13 cellular contexts compared by ENCODE assay signal in the genomic region with DNA sequence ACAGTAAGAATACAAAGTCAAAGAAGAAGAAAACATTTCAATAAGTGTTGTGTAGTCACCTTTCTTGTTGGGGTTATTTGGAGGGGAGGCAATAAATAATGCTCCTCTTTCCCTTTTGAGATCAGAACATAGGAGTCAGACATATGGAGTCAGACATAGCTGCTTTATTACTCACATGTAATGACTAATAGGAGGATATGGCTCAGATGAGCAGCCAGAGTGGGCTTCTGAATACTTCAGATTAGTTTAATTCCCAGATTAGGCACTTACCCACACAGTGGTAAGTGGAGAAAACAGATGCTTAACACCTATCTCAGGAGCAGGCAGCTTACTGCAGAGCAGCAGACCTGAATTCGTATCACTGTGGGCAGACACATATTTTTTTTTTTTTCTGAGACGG. TPM values are rescaled to one million over a fixed set of nuclear protein-coding genes. Genes with fewer than 3 reads are reported as not detected.
DNase-seq lines count a peak whose midpoint lies in the region; ATAC-seq and TF ChIP-seq lines count a peak whose summit lies in the region.
"Had no signal": no experiment of that assay in that cellular context is flagged by ENCODE, and none has a peak within 500 bp of the region (broad histone marks: within the 10 kb centered on the region; RNA-seq: fewer than 3 reads in every experiment).

No MANE protein-coding gene starts in this region.

- H3K9me3 Mint-ChIP-seq in chondrocyte (ENCODE audit: low read depth): peaks cover 2% of the 10 kb centered on the region
- H3K9me3 Mint-ChIP-seq: neural progenitor cell had no signal

- peak; percentile 26 for DNase-seq in Caki2 (ENCODE audit: low read depth)
- DNase-seq in NCI-H226: peak; percentile 65
- no peak for DNase-seq in chondrocyte (ENCODE audit: low spot score)
- peak; percentile 80 for DNase-seq in non-pigmented ciliary epithelial cell (ENCODE audit: low read depth)
- no peak for DNase-seq in GOT3 (lab: John Stamatoyannopoulos, UW)
- no peak for DNase-seq in amygdala (lab: John Stamatoyannopoulos, UW)
- DNase-seq in stimulated activated CD4-positive, alpha-beta T cell treated with anti-CD3 and anti-CD28 coated beads, Interleukin-4, amount 100 ng/mL, for 24 hours: no peak
- DNase-seq: COR-L47, left lung, NCI-H446 treated with DMSO at 0.1 percent for 48 hours, SIG-M5 had no signal

- TF ChIP-seq CTCF in chondrocyte (IDR thresholded peaks at IDR 0.05): no peak

- H3K4me3 Mint-ChIP-seq in chondrocyte (ENCODE audit: unreplicated experiment): no peak overlapping the region
- H3K4me3 Mint-ChIP-seq: neural progenitor cell had no signal

- in situ Hi-C loops in Caki2 (cut with HindIII; ENCODE audit: low pct_unique_long_range_greater_than_20kb, low sequenced_read_pairs): no loop called here

- ATAC-seq in HG03175 (IDR thresholded peaks at IDR 0.05; ENCODE audit: unreplicated experiment): no peak
- ATAC-seq: left lung had no signal

- no peaks in the 10 kb centered on the region for H3K27me3 Mint-ChIP-seq in chondrocyte (ENCODE audit: low read depth)

- H3K27ac Mint-ChIP-seq in chondrocyte (ENCODE audit: unreplicated experiment): peak overlapping the region; percentile 69
- H3K27ac Mint-ChIP-seq: neural progenitor cell had no signal

- H3K4me1 Mint-ChIP-seq in chondrocyte (ENCODE audit: low read depth): peaks cover 20% of the 10 kb centered on the region
- H3K4me1 Mint-ChIP-seq: neural progenitor cell had no signal

- H3K36me3 Mint-ChIP-seq in chondrocyte (ENCODE audit: low read depth): no peaks in the 10 kb centered on the region
- H3K36me3 Mint-ChIP-seq: neural progenitor cell had no signal

RNA-seq across cellular contexts. Expression of a gene that starts 31.7 kb away (rescaled TPM):
- total RNA-seq in Caki2 (2014; rRNA removed; shearing (Covaris generic); ENCODE audit: low replicate concordance): 1.1 and 2.3 TPM in 2 replicates
- total RNA-seq in chondrocyte: not detected in 3 replicates

RNA-seq across cellular contexts. Expression of a gene that starts 39.8 kb away (rescaled TPM):
- 14.7 and 52.0 TPM in 2 replicates for total RNA-seq in Caki2 (2014; rRNA removed; shearing (Covaris generic); ENCODE audit: low replicate concordance)
- 13.9 to 20.2 TPM (median 14.4 TPM) in 3 replicates for total RNA-seq in chondrocyte

Comparison
In these comparisons a context has a peak if more than half of its experiments do, and no peak if none do; other contexts are left out.
1. DNase-seq: peak in Caki2 (single experiment), NCI-H226 (single experiment) and non-pigmented ciliary epithelial cell (single experiment); none in chondrocyte (single experiment), GOT3 (single experiment), amygdala (0 of 56) and stimulated activated CD4-positive, alpha-beta T cell treated with anti-CD3 and anti-CD28 coated beads, Interleukin-4, amount 100 ng/mL, for 24 hours (single experiment).